17 cellular contexts compared by ENCODE assay signal in genomic region chr7:12378389-12378788, GRCh38. TPM values are rescaled to one million over a fixed set of nuclear protein-coding genes. Genes with fewer than 3 reads are reported as not detected.
A peak's percentile ranks its signal among the peaks of the same experiment; 100 is the strongest.
DNase-seq lines count a peak whose midpoint lies in the region; ATAC-seq lines count a peak whose summit lies in the region.
"Had no signal": no experiment of that assay in that cellular context is flagged by ENCODE, and none has a peak within 500 bp of the region (broad histone marks: within the 10 kb centered on the region; RNA-seq: fewer than 3 reads in every experiment).

No MANE protein-coding gene starts in this region.

- H3K36me3 ChIP-seq in trophoblast cell (ENCODE audit: control insufficient read depth in 1 of 2, insufficient read depth in 2 of 2, low read length in 2 of 2): no peaks in the 10 kb centered on the region
- H3K36me3 ChIP-seq: BE2C had no signal

- H3K4me3 ChIP-seq in right cardiac atrium (ENCODE audit: low read length) (no peak overlapping the region), trophoblast cell (ENCODE audit: low read depth, low read length) (no peak overlapping the region)
- H3K4me3 ChIP-seq: GM23338 had no signal

- no peak overlapping the region for H3K4me2 ChIP-seq in trophoblast cell (ENCODE audit: low read length)
- H3K4me2 ChIP-seq: GM23338 had no signal

- WGBS in right cardiac atrium: 34% methylated on average over 2 of the region's 2 CpGs
- WGBS in trophoblast cell (ENCODE audit: extremely low coverage, insufficient coverage, insufficient read length): no CpG with 5 or more reads among the region's 2 CpGs

- no peak overlapping the region for H2AFZ ChIP-seq in trophoblast cell (ENCODE audit: insufficient read depth, low read length, poor library complexity)
- H2AFZ ChIP-seq: GM23338 had no signal

- H3K4me1 ChIP-seq in right cardiac atrium (ENCODE audit: control insufficient read depth, insufficient read depth, low read length) (no peaks in the 10 kb centered on the region), trophoblast cell (ENCODE audit: control insufficient read depth in 1 of 2, insufficient read depth in 2 of 2, low read length in 2 of 2) (no peaks in the 10 kb centered on the region)
- H3K4me1 ChIP-seq: BE2C, Caco-2 had no signal

- H3K14ac ChIP-seq in trophoblast cell (ENCODE audit: low read length): no peak overlapping the region

- H2BK120ac ChIP-seq in trophoblast cell (ENCODE audit: insufficient read depth, low read length, poor library complexity): no peak overlapping the region

- H3K79me2 ChIP-seq in trophoblast cell (ENCODE audit: control insufficient read depth, insufficient read depth, low read length, poor library complexity): no peaks in the 10 kb centered on the region

- no peak overlapping the region for H4K12ac ChIP-seq in trophoblast cell (ENCODE audit: low read depth, low read length)

- H3K18ac ChIP-seq in trophoblast cell (ENCODE audit: low read length): no peak overlapping the region

- H2BK5ac ChIP-seq in trophoblast cell (ENCODE audit: low read depth, low read length, poor library complexity): no peak overlapping the region

- H3K9me3 ChIP-seq in right cardiac atrium (ENCODE audit: control insufficient read depth, low read length) (no peaks in the 10 kb centered on the region), trophoblast cell (ENCODE audit: insufficient read depth, low read depth, low read length) (no peaks in the 10 kb centered on the region)
- H3K9me3 ChIP-seq: BE2C, Caco-2 had no signal

- H4K8ac ChIP-seq in trophoblast cell (ENCODE audit: low read depth, low read length): no peak overlapping the region

- no peak overlapping the region for H2AK5ac ChIP-seq in trophoblast cell (ENCODE audit: low read length)

- peak; percentile 51 to 62 for ATAC-seq in right cardiac atrium
- no peak for ATAC-seq in left ventricle myocardium superior
- peak; percentile 25 for ATAC-seq in left lobe of liver
- ATAC-seq: GM23338 had no signal

- DNase-seq in right cardiac atrium: no peak
- no peak for DNase-seq in left ventricle myocardium superior
- no peak for DNase-seq in left lobe of liver (ENCODE audit: low spot score)
- no peak for DNase-seq in trophoblast cell
- DNase-seq in DMS153 treated with DMSO at 0.1 percent for 48 hours (lab: John Stamatoyannopoulos, UW; ENCODE audit: unreplicated experiment): no peak
- no peak for DNase-seq in COLO668 (lab: John Stamatoyannopoulos, UW; ENCODE audit: unreplicated experiment)
- DNase-seq: ACHN; BE2C; C1 segment of cervical spinal cord; Caco-2; CD4-positive, CD25-positive, alpha-beta regulatory T cell; CD8-positive, alpha-beta memory T cell; DMS79; GDM1; HCEC 1CT had no signal

- no peak overlapping the region for H3K9ac ChIP-seq in trophoblast cell (ENCODE audit: low read length)

- H4K91ac ChIP-seq in trophoblast cell (ENCODE audit: low read depth, low read length): no peak overlapping the region

- H3K27ac ChIP-seq in right cardiac atrium (ENCODE audit: low read length): peak overlapping the region; percentile 11
- H3K27ac ChIP-seq in trophoblast cell (ENCODE audit: low read depth, low read length): no peak overlapping the region

- H3K79me1 ChIP-seq in trophoblast cell (ENCODE audit: low read length): no peaks in the 10 kb centered on the region

- no peaks in the 10 kb centered on the region for H3K27me3 ChIP-seq in right cardiac atrium (ENCODE audit: control insufficient read depth, insufficient read depth)
- H3K27me3 ChIP-seq in trophoblast cell (ENCODE audit: insufficient read depth, low read length): no peaks in the 10 kb centered on the region

- H2BK12ac ChIP-seq in trophoblast cell (ENCODE audit: low read length): no peak overlapping the region

- H3K4ac ChIP-seq in trophoblast cell (ENCODE audit: low read depth, low read length): no peak overlapping the region

- intact Hi-C loops in right cardiac atrium (cut with DNase I) (no loop called here), left ventricle myocardium superior (cut with micrococcal nuclease) (no loop called here)

- peak overlapping the region; percentile 57 for H3K23ac ChIP-seq in trophoblast cell (ENCODE audit: low read length)

RNA-seq across cellular contexts. Expression of gene VWDE, which starts 25.3 kb away (rescaled TPM):
- total RNA-seq in right cardiac atrium (10 to 100 TPM in 3 of 4 donors, 1 to 10 TPM in 1; 9.3 to 18.4 (median 11.7) TPM), left ventricle myocardium superior (not detected), left lobe of liver (0.38 TPM)
- 6.1 TPM for polyA plus RNA-seq in right cardiac atrium
- polyA plus RNA-seq in trophoblast cell (2013): 1.00 and 1.3 TPM in 2 replicates
- total RNA-seq: HT-29 had no signal
